ENCODE assay signal across 8 cellular contexts in genomic region chr20:25058051-25058796, GRCh38. TPM values are rescaled to one million over a fixed set of nuclear protein-coding genes. Genes with fewer than 3 reads are reported as not detected.
DNase-seq lines count a peak whose midpoint lies in the region; ATAC-seq and TF ChIP-seq lines count a peak whose summit lies in the region.

Gene ACSS1 (minus strand): TSS chr20:25058139. CDS start chr20:25058102, 37 bp downstream.

- H4K20me1 ChIP-seq in BLaER1 treated with 17β-estradiol and CSF1 and Interleukin-3, amounts not matched to agents 10 nM and 100 nM, result peaks cover 0 to 38% (median 31%) of the 10 kb centered on the region in 11 experiments; a peak in 17 of 22 replicates
- no peaks in the 10 kb centered on the region for H4K20me1 ChIP-seq in smooth muscle cell (ENCODE audit: low read depth)

- peak within 1 kb of the TSS; percentile 83 to 89 (median 88) for H3K9ac ChIP-seq in BLaER1 treated with 17β-estradiol and CSF1 and Interleukin-3, amounts not matched to agents 10 nM and 100 nM
- no peak within 1 kb of the TSS for H3K9ac ChIP-seq in iPS-18a (ENCODE audit: low read length)
- no peak within 1 kb of the TSS for H3K9ac ChIP-seq in smooth muscle cell (ENCODE audit: low read depth)

- peak within 1 kb of the TSS; percentile 75 to 87 (median 76) for H3K4me3 ChIP-seq in BLaER1 treated with 17β-estradiol and CSF1 and Interleukin-3, amounts not matched to agents 10 nM and 100 nM
- peak within 1 kb of the TSS; percentile 55 for H3K4me3 ChIP-seq in iPS-18a (ENCODE audit: low read length)
- H3K4me3 ChIP-seq in smooth muscle cell, result peak within 1 kb of the TSS; percentile 70

- no peaks in the 10 kb centered on the region for H3K79me2 ChIP-seq in smooth muscle cell (ENCODE audit: low read depth)

- intact Hi-C loops in T-helper 1 cell treated with Interleukin-12 subunit alpha and Interleukin-12 subunit beta and Interleukin-4 antibody, amounts not matched to agents 30 ng/mL and 1 ng/mL, for 36 hours (cut with micrococcal nuclease), result loop anchor here (1.0 to 5.0 kb wide), 5 partner anchors 126 to 1701 kb away; partner anchors contain the start of genes ENTPD6 and NANP

- H3K9me3 ChIP-seq in BLaER1 treated with 17β-estradiol and CSF1 and Interleukin-3, amounts not matched to agents 10 nM and 100 nM (replicated peaks in 1 of 11), result no peaks in the 10 kb centered on the region
- H3K9me3 ChIP-seq in iPS-18a (ENCODE audit: control insufficient read depth, low read depth, low read length) (no peaks in the 10 kb centered on the region), smooth muscle cell (replicated peaks; ENCODE audit: low read depth) (no peaks in the 10 kb centered on the region)

- WGBS in smooth muscle cell (ENCODE audit: low lambda C conversion rate), result 19% methylated on average over 18 of the region's 52 CpGs

- peak within 1 kb of the TSS; percentile 79 for H2AFZ ChIP-seq in smooth muscle cell (ENCODE audit: low read depth)

- peak; percentile 67 for ATAC-seq in HG03354 (IDR thresholded peaks at IDR 0.05; ENCODE audit: poor library complexity, severe bottlenecking, unreplicated experiment)

- peaks cover 0 to 7% (median 0%) of the 10 kb centered on the region in 11 experiments; a peak in 2 of 22 replicates for H3K36me3 ChIP-seq in BLaER1 treated with 17β-estradiol and CSF1 and Interleukin-3, amounts not matched to agents 10 nM and 100 nM
- H3K36me3 ChIP-seq in iPS-18a (ENCODE audit: control insufficient read depth, low read depth, low read length) (no peaks in the 10 kb centered on the region), smooth muscle cell (ENCODE audit: low read depth) (no peaks in the 10 kb centered on the region)

- DNase-seq in amygdala (lab: John Stamatoyannopoulos, UW), result peak in 39 of 56 donors; percentile 19 to 80 (median 52)
- DNase-seq in smooth muscle cell (lab: John Stamatoyannopoulos, UW; ENCODE audit: unreplicated experiment), result no peak
- DNase-seq in ecto neural progenitor cell (ENCODE audit: low spot score), result no peak

- no peaks in the 10 kb centered on the region for H3F3A ChIP-seq in smooth muscle cell (ENCODE audit: low read depth)

- H3K4me2 ChIP-seq in BLaER1 treated with 17β-estradiol and CSF1 and Interleukin-3, amounts not matched to agents 10 nM and 100 nM, result peak within 1 kb of the TSS; percentile 95 to 99 (median 98)
- H3K4me2 ChIP-seq in smooth muscle cell, result peak within 1 kb of the TSS; percentile 96

- TF ChIP-seq CTCF in smooth muscle cell (IDR thresholded peaks at IDR 0.05; ENCODE audit: borderline replicate concordance, insufficient read depth, poor library complexity, severe bottlenecking), result no peak

- no peaks in the 10 kb centered on the region for H3K27me3 ChIP-seq in BLaER1 treated with 17β-estradiol and CSF1 and Interleukin-3, amounts not matched to agents 10 nM and 100 nM
- H3K27me3 ChIP-seq in iPS-18a (ENCODE audit: control insufficient read depth, insufficient read depth, low read length) (peaks cover 86% of the 10 kb centered on the region), smooth muscle cell (ENCODE audit: low read depth) (peaks cover 89% of the 10 kb centered on the region)

- peaks cover 48 to 59% (median 56%) of the 10 kb centered on the region in 10 experiments for H3K4me1 ChIP-seq in BLaER1 treated with 17β-estradiol and CSF1 and Interleukin-3, amounts not matched to agents 10 nM and 100 nM
- H3K4me1 ChIP-seq in iPS-18a (ENCODE audit: control insufficient read depth, low read depth, low read length) (no peaks in the 10 kb centered on the region), smooth muscle cell (ENCODE audit: low read depth) (peaks cover 10% of the 10 kb centered on the region)

- peak within 1 kb of the TSS; percentile 73 to 94 (median 89) for H3K27ac ChIP-seq in BLaER1 treated with 17β-estradiol and CSF1 and Interleukin-3, amounts not matched to agents 10 nM and 100 nM
- H3K27ac ChIP-seq in iPS-18a (ENCODE audit: low read length), result no peak within 1 kb of the TSS
- H3K27ac ChIP-seq in smooth muscle cell (ENCODE audit: low read depth), result no peak within 1 kb of the TSS

- peak; percentile 75 for TF ChIP-seq POLR2A in GM19099 (IDR thresholded peaks at IDR 0.05; ENCODE audit: extremely low read depth, insufficient read length, low read depth)

RNA-seq across cellular contexts. Expression of gene ACSS1, which starts in this region (rescaled TPM):
- total RNA-seq in T-helper 1 cell treated with Interleukin-12 subunit alpha and Interleukin-12 subunit beta and Interleukin-4 antibody, amounts not matched to agents 30 ng/mL and 1 ng/mL, for 36 hours, result 24.0 and 25.9 TPM in 2 replicates
- total RNA-seq in smooth muscle cell, result 0.45 and 2.8 TPM in 2 replicates
- polyA plus RNA-seq in smooth muscle cell, result 1.9 and 2.4 TPM in 2 replicates

Comparison
In these comparisons a context has a peak if more than half of its experiments do, and no peak if none do; other contexts are left out.
1. H3K27ac ChIP-seq: peak in BLaER1 treated with 17β-estradiol and CSF1 and Interleukin-3, amounts not matched to agents 10 nM and 100 nM (11 of 11); none in iPS-18a (single experiment) and smooth muscle cell (single experiment).
2. H3K9ac ChIP-seq: peak in BLaER1 treated with 17β-estradiol and CSF1 and Interleukin-3, amounts not matched to agents 10 nM and 100 nM (11 of 11); none in iPS-18a (single experiment) and smooth muscle cell (single experiment).
3. DNase-seq: peak in amygdala (39 of 56); none in smooth muscle cell (single experiment) and ecto neural progenitor cell (single experiment).
4. Peak in every context shown above with its lines, with median percentiles within 50 percentile points of each other: H3K4me3 ChIP-seq.